Comparison of ENCODE assay signal across 8 cellular contexts in the genomic region with DNA sequence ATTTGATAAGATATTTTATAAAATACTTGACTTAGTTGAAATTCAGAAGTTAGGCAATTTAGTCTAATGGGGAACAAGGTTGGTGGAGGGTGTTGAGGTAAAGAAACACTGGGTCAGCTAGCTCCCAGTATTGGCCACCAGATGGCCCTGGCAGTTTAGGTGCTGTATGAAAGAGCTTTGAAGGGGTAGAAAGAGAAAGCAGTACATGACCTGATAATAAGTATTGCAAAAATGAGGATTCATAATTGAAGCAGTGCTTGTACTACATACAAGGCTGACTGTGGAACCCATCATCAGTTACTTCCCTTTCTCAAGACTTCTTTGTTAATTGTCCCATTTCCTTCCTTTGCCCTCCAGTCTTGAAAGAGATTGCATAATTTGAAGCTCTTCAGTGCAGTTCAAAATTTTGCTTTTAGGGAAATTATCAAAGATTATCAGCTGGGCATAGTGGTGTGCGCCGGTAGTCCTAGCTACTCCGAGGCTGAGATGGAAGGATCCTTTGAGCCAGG. TPM values are rescaled to one million over a fixed set of nuclear protein-coding genes. Genes with fewer than 3 reads are reported as not detected.
A peak's percentile ranks its signal among the peaks of the same experiment; 100 is the strongest.
DNase-seq lines count a peak whose midpoint lies in the region; ATAC-seq and TF ChIP-seq lines count a peak whose summit lies in the region.

No MANE protein-coding gene starts in this region.

- TF ChIP-seq CTCF in right atrium auricular region (IDR thresholded peaks at IDR 0.05), result peak in 1 of 2 donors; percentile 56
- peak; percentile 39 to 53 (median 43) for TF ChIP-seq CTCF in transverse colon (IDR thresholded peaks at IDR 0.05)

- no peak overlapping the region for H3K27ac ChIP-seq in right atrium auricular region
- no peak overlapping the region for H3K27ac ChIP-seq in transverse colon

- ATAC-seq in Right ventricle myocardium inferior (peak; percentile 42), HG02870 (IDR thresholded peaks at IDR 0.05; ENCODE audit: unreplicated experiment) (no peak)
- ATAC-seq in activated naive CD4-positive, alpha-beta T cell treated with anti-CD3 and anti-CD28 coated beads, Interleukin-2, amount 50 U/mL, for 72 hours, result peak; percentile 45 to 49

- no peaks in the 10 kb centered on the region for H3K4me1 ChIP-seq in right atrium auricular region
- H3K4me1 ChIP-seq in transverse colon, result no peaks in the 10 kb centered on the region

- H3K36me3 Mint-ChIP-seq in activated naive CD4-positive, alpha-beta T cell treated with anti-CD3 and anti-CD28 coated beads, Interleukin-2, amount 50 U/mL, for 72 hours, result no peaks in the 10 kb centered on the region

- H3K27me3 ChIP-seq in right atrium auricular region (no peaks in the 10 kb centered on the region), transverse colon (no peaks in the 10 kb centered on the region)

- no peaks in the 10 kb centered on the region for H3K9me3 Mint-ChIP-seq in activated naive CD4-positive, alpha-beta T cell treated with anti-CD3 and anti-CD28 coated beads, Interleukin-2, amount 50 U/mL, for 72 hours

- no peak overlapping the region for H3K27ac Mint-ChIP-seq in activated naive CD4-positive, alpha-beta T cell treated with anti-CD3 and anti-CD28 coated beads, Interleukin-2, amount 50 U/mL, for 72 hours

- no peaks in the 10 kb centered on the region for H3K36me3 ChIP-seq in right atrium auricular region
- H3K36me3 ChIP-seq in transverse colon, result no peaks in the 10 kb centered on the region

- DNase-seq in Right ventricle myocardium inferior (ENCODE audit: missing footprints), result no peak
- no peak for DNase-seq in right atrium auricular region (ENCODE audit: low spot score)
- DNase-seq in NCI-H2081 treated with DMSO at 0.1 percent for 48 hours (lab: John Stamatoyannopoulos, UW), result peak; percentile 7
- DNase-seq in activated naive CD4-positive, alpha-beta T cell treated with anti-CD3 and anti-CD28 coated beads, Interleukin-2, amount 50 U/mL, for 72 hours (ENCODE audit: low spot score in 2 of 2), result peak in 1 of 2 donors; percentile 7
- peak; percentile 45 for DNase-seq in iPS-NIHi7 (ENCODE audit: extremely low spot score)
- DNase-seq in transverse colon, result peak; percentile 29
- no peak for DNase-seq in AG20443 (ENCODE audit: low spot score)

- intact Hi-C loops in Right ventricle myocardium inferior (cut with DNase I), result loop anchor here (5.0 kb wide), 1 partner anchor 412 kb away; no protein-coding TSS in a partner anchor
- intact Hi-C loops in transverse colon (cut with DNase I; ENCODE audit: low total_unique reads), result no loop called here

- H3K9me3 ChIP-seq in right atrium auricular region (no peaks in the 10 kb centered on the region), transverse colon (no peaks in the 10 kb centered on the region)

- no peak for TF ChIP-seq EP300 in transverse colon (IDR thresholded peaks at IDR 0.05; ENCODE audit: low read depth)

- in situ Hi-C loops in transverse colon (cut with MboI; ENCODE audit: low pct_ligation_motif_present in 1 of 4, low pct_unique_long_range_greater_than_20kb in 1 of 4, low sequenced_read_pairs in 3 of 4), result loop anchor here in 2 of 4 donors (10.0 to 25.0 kb wide), 2 partner anchors 409 to 417 kb away; no protein-coding TSS in a partner anchor

- H3K4me3 ChIP-seq in right atrium auricular region (no peak overlapping the region), transverse colon (no peak overlapping the region)

- no peak for TF ChIP-seq POLR2A in transverse colon (IDR thresholded peaks at IDR 0.05)

- WGBS in transverse colon (ENCODE audit: low coverage in 1 of 2), 2 donors, result 77% methylated on average over 3 of the region's 3 CpGs; no CpG with 5 or more reads in 1 of the 2 donors

RNA-seq across cellular contexts. Expression of a gene that starts 29.4 kb away (rescaled TPM):
- total RNA-seq in Right ventricle myocardium inferior (7.1 TPM), right atrium auricular region (1 to 10 TPM; 4.0 to 5.7 TPM), transverse colon (10 to 100 TPM in 3 of 4 donors, 1 to 10 TPM in 1; 9.7 to 22.1 (median 14.2) TPM)
- total RNA-seq in activated naive CD4-positive, alpha-beta T cell treated with anti-CD3 and anti-CD28 coated beads, Interleukin-2, amount 50 U/mL, for 72 hours, result 1 to 10 TPM; 6.3 to 7.9 TPM

Comparison
In these comparisons a context has a peak if more than half of its experiments do, and no peak if none do; other contexts are left out.
1. DNase-seq: peak in NCI-H2081 treated with DMSO at 0.1 percent for 48 hours (single experiment), iPS-NIHi7 (single experiment) and transverse colon (single experiment); none in Right ventricle myocardium inferior (single experiment), right atrium auricular region (single experiment) and AG20443 (single experiment).